Comparison of ENCODE assay signal across 8 cellular contexts in genomic region chr11:3346587-3346986, GRCh38.
"Had no signal": no experiment of that assay in that cellular context is flagged by ENCODE, and none has a peak within 500 bp of the region (broad histone marks: within the 10 kb centered on the region; RNA-seq: fewer than 3 reads in every experiment).

No MANE protein-coding gene starts in this region.

- H3K27ac Mint-ChIP-seq: H9, HFFc6 had no signal

- DNase-seq: GM23248, GOT3, H7, H9, HCEC 1CT, HFFc6 had no signal

- H3K4me1 ChIP-seq: HAP-1 had no signal

- ATAC-seq: HCT116 had no signal

- H3K4me3 Mint-ChIP-seq: H9, HFFc6 had no signal

- H2AFZ ChIP-seq: GM23248 had no signal

- H3K4me3 ChIP-seq: GM23248, HAP-1 had no signal

- H3K36me3 ChIP-seq: HAP-1 had no signal

- H3K27ac ChIP-seq: GM23248 had no signal
